Comparison of ENCODE assay signal across 8 cellular contexts in genomic region chr10:22437620-22438588, GRCh38.
A peak's percentile ranks its signal among the peaks of the same experiment; 100 is the strongest.
DNase-seq lines count a peak whose midpoint lies in the region; ATAC-seq and TF ChIP-seq lines count a peak whose summit lies in the region.

No MANE protein-coding gene starts in this region.

- no peaks in the 10 kb centered on the region; the same call in 1 of the 2 replicates for H3K79me2 ChIP-seq in DND-41 (ENCODE audit: insufficient read depth, low read length)

- H3K27ac ChIP-seq in DND-41 (ENCODE audit: low read length) (peak overlapping the region; percentile 46), heart left ventricle (peak overlapping the region; percentile 78 to 98 (median 95)), rectal smooth muscle tissue (ENCODE audit: low read depth, low read length) (peak overlapping the region; percentile 98)

- H3K4me3 ChIP-seq in DND-41 (ENCODE audit: low read depth in 1 of 2, low read length in 2 of 2), result peak overlapping the region; percentile 36 to 62
- H3K4me3 ChIP-seq in heart left ventricle, result peak overlapping the region; percentile 54 to 88 (median 76)
- peak overlapping the region; percentile 94 for H3K4me3 ChIP-seq in rectal smooth muscle tissue (ENCODE audit: low read length)

- ATAC-seq in DND-41 (ENCODE audit: insufficient read depth, low read depth), result peak; percentile 48
- ATAC-seq in GM19463 (IDR thresholded peaks at IDR 0.05; ENCODE audit: unreplicated experiment), result peak; percentile 26
- peak; percentile 14 for ATAC-seq in HG03520 (IDR thresholded peaks at IDR 0.05; ENCODE audit: unreplicated experiment)
- ATAC-seq in heart left ventricle, result peak; percentile 23 to 44 (median 40)

- TF ChIP-seq POLR2A in heart left ventricle (IDR thresholded peaks at IDR 0.05), result no peak

- peak overlapping the region; percentile 75 for H2AFZ ChIP-seq in DND-41 (ENCODE audit: low read depth, low read length)

- TF ChIP-seq CTCF in DND-41 (IDR thresholded peaks at IDR 0.05; ENCODE audit: borderline replicate concordance, extremely low read depth, low read length, poor library complexity, severe bottlenecking) (no peak), heart left ventricle (IDR thresholded peaks at IDR 0.05) (no peak)

- DNase-seq in DND-41 (no peak), heart left ventricle (peak in 1 of 5 donors; percentile 41), KBM-7 (no peak), GOT3 (lab: John Stamatoyannopoulos, UW) (no peak)
- peak; percentile 25 for DNase-seq in activated T-helper 9 cell treated with anti-CD3 and anti-CD28 coated beads, Interleukin-2, amount 50 U/mL, for 16 hours (ENCODE audit: low read depth)

- peaks cover 26% of the 10 kb centered on the region for H3K4me1 ChIP-seq in DND-41 (ENCODE audit: insufficient read depth, low read length)
- H3K4me1 ChIP-seq in heart left ventricle, result peaks cover 0 to 30% (median 15%) of the 10 kb centered on the region in 12 donors
- peaks cover 11% of the 10 kb centered on the region for H3K4me1 ChIP-seq in rectal smooth muscle tissue (ENCODE audit: control insufficient read depth, insufficient read depth, low read length)

- no peaks in the 10 kb centered on the region for H4K20me1 ChIP-seq in DND-41 (ENCODE audit: insufficient read depth, low read length)

- H3K36me3 ChIP-seq in DND-41 (ENCODE audit: insufficient read depth, low read length) (no peaks in the 10 kb centered on the region), heart left ventricle (no peaks in the 10 kb centered on the region), rectal smooth muscle tissue (ENCODE audit: control insufficient read depth, insufficient read depth, low read length) (no peaks in the 10 kb centered on the region)

- intact Hi-C loops in heart left ventricle (cut with DNase I), result loop anchor here in 8 of 10 donors (2.0 to 10.0 kb wide), 14 partner anchors 93 to 549 kb away; partner anchors contain the start of genes DNAJC1 (in 3 of the 8), SPAG6 (in 2 of the 8), COMMD3 (in 1 of the 8) and PIP4K2A (in 1 of the 8)

- H3K27me3 ChIP-seq in DND-41 (ENCODE audit: insufficient read depth, low read length, poor library complexity) (peaks cover 47% of the 10 kb centered on the region), heart left ventricle (peaks cover 0 to under 1% (median 0%) of the 10 kb centered on the region in 9 donors), rectal smooth muscle tissue (ENCODE audit: control insufficient read depth, insufficient read depth, low read length) (no peaks in the 10 kb centered on the region)

- in situ Hi-C loops in KBM-7 (cut with MboI; ENCODE audit: low pct_unique_long_range_greater_than_20kb, low sequenced_read_pairs), result no loop called here

- peak overlapping the region; percentile 91 for H3K4me2 ChIP-seq in DND-41 (ENCODE audit: insufficient read depth, low read length)

- H3K9ac ChIP-seq in DND-41 (ENCODE audit: low read depth, low read length) (peak overlapping the region; percentile 60), rectal smooth muscle tissue (ENCODE audit: low read length) (peak overlapping the region; percentile 88)

- H3K9me3 ChIP-seq in DND-41 (ENCODE audit: insufficient read depth, low read length, severe bottlenecking) (no peaks in the 10 kb centered on the region), heart left ventricle (no peaks in the 10 kb centered on the region)

- WGBS in heart left ventricle, 4 donors, result 5 to 7% (median 6%) methylated on average over 24 to 27 of the region's 27 CpGs

Comparison
In these comparisons a context has a peak if more than half of its experiments do, and no peak if none do; other contexts are left out.
1. H3K27ac ChIP-seq: peak in every context shown above with its lines; median percentile 98 in rectal smooth muscle tissue; 95 in heart left ventricle; 46 in DND-41.